In the genomic region with DNA sequence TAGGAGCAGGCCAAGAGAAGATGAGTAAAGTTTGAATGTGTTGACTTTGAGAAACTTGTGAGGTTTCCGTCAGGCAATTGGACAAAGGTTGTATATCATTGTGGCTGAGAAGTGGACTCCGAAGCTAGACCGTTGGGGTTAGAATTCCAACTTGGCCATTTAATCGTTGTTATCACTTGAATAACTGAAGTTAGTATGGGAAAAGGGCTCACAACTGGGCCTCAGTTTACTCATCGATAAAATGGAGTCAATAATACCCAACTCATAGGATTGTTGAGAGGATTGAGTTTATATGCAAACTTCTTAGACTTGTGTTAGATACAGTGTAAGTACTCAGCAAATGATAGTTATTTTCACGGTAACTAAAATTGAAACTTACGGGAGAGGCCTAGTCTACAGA, we compare ENCODE assay signal across 8 cellular contexts. TPM values are rescaled to one million over a fixed set of nuclear protein-coding genes. Genes with fewer than 3 reads are reported as not detected.
DNase-seq lines count a peak whose midpoint lies in the region; ATAC-seq and TF ChIP-seq lines count a peak whose summit lies in the region.

No MANE protein-coding gene starts in this region.

- POLR2A ChIA-PET in SK-N-SH (lab: Yijun Ruan, JAX), result interaction anchor here (0.8 to 1.4 kb wide), 2 partner anchors 91 to 332 kb away, joined by 3 read pairs; a partner anchor contains a TSS

- peaks cover 32 to 33% of the 10 kb centered on the region in 2 donors for H3K36me3 Mint-ChIP-seq in activated naive CD4-positive, alpha-beta T cell treated with anti-CD3 and anti-CD28 coated beads, Interleukin-2, amount 50 U/mL, for 72 hours

- intact Hi-C loops in stomach (cut with DNase I; ENCODE audit: low total_unique reads), result no loop called here

- peak overlapping the region; percentile 78 for H3K9ac ChIP-seq in SK-N-SH

- TF ChIP-seq CTCF in SK-N-SH (IDR thresholded peaks at IDR 0.05) (no peak), kidney epithelial cell (IDR thresholded peaks at IDR 0.05; ENCODE audit: insufficient read depth, low read length, poor library complexity, severe bottlenecking) (no peak), stomach (IDR thresholded peaks at IDR 0.05) (no peak)

- WGBS in SK-N-SH (ENCODE audit: low lambda C conversion rate), result 3% methylated on average over 7 of the region's 7 CpGs
- 8 to 16% (median 12%) methylated on average over 7 of the region's 7 CpGs for WGBS in stomach, 5 donors

- TF ChIP-seq POLR2A in stomach (IDR thresholded peaks at IDR 0.05), result no peak

- H3K4me3 ChIP-seq in SK-N-SH (ENCODE audit: low read depth in 2 of 2, low read length in 1 of 2) (peak overlapping the region; percentile 86 to 96), kidney epithelial cell (ENCODE audit: low read depth, low read length) (peak overlapping the region; percentile 87), stomach (peak overlapping the region; percentile 89 to 100 (median 96))

- H3K27ac ChIP-seq in SK-N-SH (ENCODE audit: low read depth in 2 of 2, low read length in 1 of 2) (no peak overlapping the region; a peak in 2 of 4 replicates), stomach (peak overlapping the region in 3 of 5 donors; percentile 78 to 86 (median 82))

- TF ChIP-seq EP300 in SK-N-SH (IDR thresholded peaks at IDR 0.05; ENCODE audit: borderline replicate concordance in 1 of 2, low read depth in 1 of 2, low read length in 1 of 2) (no peak), stomach (IDR thresholded peaks at IDR 0.05) (no peak)

- H2AFZ ChIP-seq in SK-N-SH (ENCODE audit: low read depth), result no peak overlapping the region

- H3K27ac Mint-ChIP-seq in activated naive CD4-positive, alpha-beta T cell treated with anti-CD3 and anti-CD28 coated beads, Interleukin-2, amount 50 U/mL, for 72 hours, result peak overlapping the region; percentile 91 to 98

- H3K9me2 ChIP-seq in SK-N-SH, result no peaks in the 10 kb centered on the region

- H3K4me2 ChIP-seq in SK-N-SH, result peak overlapping the region; percentile 95

- H3F3A ChIP-seq in SK-N-SH (replicated peaks; ENCODE audit: insufficient read depth), result peaks cover 11% of the 10 kb centered on the region

- no peaks in the 10 kb centered on the region for H3K9me3 ChIP-seq in SK-N-SH
- no peaks in the 10 kb centered on the region for H3K9me3 ChIP-seq in stomach

- no peak for TF ChIP-seq RAD21 in SK-N-SH (IDR thresholded peaks at IDR 0.05; ENCODE audit: low read length)

- H4K20me1 ChIP-seq in SK-N-SH (ENCODE audit: insufficient read depth), result peaks cover 13% of the 10 kb centered on the region; the same call in 1 of the 2 replicates

- DNase-seq in SK-N-SH (no peak), kidney epithelial cell (ENCODE audit: low read depth) (no peak), stomach (no peak), NCI-H1105 (lab: John Stamatoyannopoulos, UW) (no peak), NCI-H2171 (lab: John Stamatoyannopoulos, UW) (no peak)
- no peak for DNase-seq in activated naive CD4-positive, alpha-beta T cell treated with anti-CD3 and anti-CD28 coated beads, Interleukin-2, amount 50 U/mL, for 72 hours (ENCODE audit: low spot score in 2 of 2)
- no peak for DNase-seq in activated CD8-positive, alpha-beta memory T cell treated with anti-CD3 and anti-CD28 coated beads for 24 hours

- peaks cover 95% of the 10 kb centered on the region for H3K79me2 ChIP-seq in SK-N-SH (ENCODE audit: insufficient read depth)

- CTCF ChIA-PET in SK-N-SH (lab: Yijun Ruan, JAX), result interaction anchor here (0.6 to 3.2 kb wide), 5 partner anchors 10 to 249 kb away, joined by 3 to 10 read pairs (median 8); no protein-coding TSS in a partner anchor

- H3K9me3 Mint-ChIP-seq in activated naive CD4-positive, alpha-beta T cell treated with anti-CD3 and anti-CD28 coated beads, Interleukin-2, amount 50 U/mL, for 72 hours, result no peaks in the 10 kb centered on the region

- H3K36me3 ChIP-seq in SK-N-SH (replicated peaks in 1 of 2; ENCODE audit: control insufficient read depth in 1 of 2, insufficient read depth in 2 of 2, low read length in 1 of 2), result peaks cover 36 to 38% of the 10 kb centered on the region in 2 experiments
- H3K36me3 ChIP-seq in kidney epithelial cell (ENCODE audit: control insufficient read depth, insufficient read depth, low read length), result peaks cover 1% of the 10 kb centered on the region
- H3K36me3 ChIP-seq in stomach, result peaks cover 26 to 53% (median 51%) of the 10 kb centered on the region in 4 donors

- H3K27me3 ChIP-seq in SK-N-SH (ENCODE audit: insufficient read depth) (no peaks in the 10 kb centered on the region), kidney epithelial cell (ENCODE audit: control insufficient read depth, insufficient read depth, low read length) (no peaks in the 10 kb centered on the region), stomach (no peaks in the 10 kb centered on the region)

- ATAC-seq in SK-N-SH treated with all-trans-retinoic acid at 6 μM for 48 hours, result no peak
- ATAC-seq in activated naive CD4-positive, alpha-beta T cell treated with anti-CD3 and anti-CD28 coated beads, Interleukin-2, amount 50 U/mL, for 72 hours, result no peak

- H3K4me1 ChIP-seq in SK-N-SH (ENCODE audit: control insufficient read depth in 1 of 2, insufficient read depth in 2 of 2, low read depth in 1 of 2, low read length in 1 of 2), result peaks cover 17 to 19% of the 10 kb centered on the region in 2 experiments; a peak in 3 of 4 replicates
- H3K4me1 ChIP-seq in stomach, result peaks cover 28 to 62% (median 43%) of the 10 kb centered on the region in 4 donors

TF ChIP-seq in SK-N-SH, 30 proteins besides CTCF, POLR2A, EP300 and RAD21:
- TF ChIP-seq ELF1 (IDR thresholded peaks at IDR 0.05) (no peak), RXRA (IDR thresholded peaks at IDR 0.05; ENCODE audit: borderline replicate concordance, low read depth) (no peak), MXI1 (IDR thresholded peaks at IDR 0.05; ENCODE audit: low read depth, low read length) (no peak), FOXM1 (IDR thresholded peaks at IDR 0.05; ENCODE audit: low read depth) (no peak)
- TF ChIP-seq, protein P1, sequence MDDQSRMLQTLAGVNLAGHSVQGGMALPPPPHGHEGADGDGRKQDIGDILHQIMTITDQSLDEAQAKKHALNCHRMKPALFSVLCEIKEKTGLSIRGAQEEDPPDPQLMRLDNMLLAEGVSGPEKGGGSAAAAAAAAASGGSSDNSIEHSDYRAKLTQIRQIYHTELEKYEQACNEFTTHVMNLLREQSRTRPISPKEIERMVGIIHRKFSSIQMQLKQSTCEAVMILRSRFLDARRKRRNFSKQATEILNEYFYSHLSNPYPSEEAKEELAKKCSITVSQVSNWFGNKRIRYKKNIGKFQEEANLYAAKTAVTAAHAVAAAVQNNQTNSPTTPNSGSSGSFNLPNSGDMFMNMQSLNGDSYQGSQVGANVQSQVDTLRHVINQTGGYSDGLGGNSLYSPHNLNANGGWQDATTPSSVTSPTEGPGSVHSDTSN (IDR thresholded peaks at IDR 0.05), result no peak

TF ChIP-seq in SK-N-SH treated with all-trans-retinoic acid at 6 μM for 48 hours, 23 proteins besides CTCF, POLR2A, EP300 and RAD21 (continues in another document):
- no peak for TF ChIP-seq ZFP3 (CRISPR knock-in tag; IDR thresholded peaks at IDR 0.05)
- no peak for TF ChIP-seq TCF4 (CRISPR knock-in tag; IDR thresholded peaks at IDR 0.05; ENCODE audit: borderline replicate concordance)
- TF ChIP-seq, protein P2, sequence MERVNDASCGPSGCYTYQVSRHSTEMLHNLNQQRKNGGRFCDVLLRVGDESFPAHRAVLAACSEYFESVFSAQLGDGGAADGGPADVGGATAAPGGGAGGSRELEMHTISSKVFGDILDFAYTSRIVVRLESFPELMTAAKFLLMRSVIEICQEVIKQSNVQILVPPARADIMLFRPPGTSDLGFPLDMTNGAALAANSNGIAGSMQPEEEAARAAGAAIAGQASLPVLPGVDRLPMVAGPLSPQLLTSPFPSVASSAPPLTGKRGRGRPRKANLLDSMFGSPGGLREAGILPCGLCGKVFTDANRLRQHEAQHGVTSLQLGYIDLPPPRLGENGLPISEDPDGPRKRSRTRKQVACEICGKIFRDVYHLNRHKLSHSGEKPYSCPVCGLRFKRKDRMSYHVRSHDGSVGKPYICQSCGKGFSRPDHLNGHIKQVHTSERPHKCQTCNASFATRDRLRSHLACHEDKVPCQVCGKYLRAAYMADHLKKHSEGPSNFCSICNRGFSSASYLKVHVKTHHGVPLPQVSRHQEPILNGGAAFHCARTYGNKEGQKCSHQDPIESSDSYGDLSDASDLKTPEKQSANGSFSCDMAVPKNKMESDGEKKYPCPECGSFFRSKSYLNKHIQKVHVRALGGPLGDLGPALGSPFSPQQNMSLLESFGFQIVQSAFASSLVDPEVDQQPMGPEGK (CRISPR knock-in tag; IDR thresholded peaks at IDR 0.05; ENCODE audit: borderline replicate concordance), result no peak

RNA-seq across cellular contexts. Expression of a gene that starts 0.8 kb away (rescaled TPM):
- polyA plus RNA-seq in SK-N-SH (2012; rRNA removed) (306 and 347 TPM in 2 replicates), stomach (100 to 1,000 TPM; 391 to 419 (median 417) TPM)
- polyA plus RNA-seq in SK-N-SH (2012; cell fraction: cytosol; rRNA removed), result 488 and 609 TPM in 2 replicates
- polyA plus RNA-seq in SK-N-SH (2012; cell fraction: nucleus; rRNA removed), result 83.3 and 95.1 TPM in 2 replicates
- 100 to 1,000 TPM in 1 of 2 donors, 10 to 100 TPM in 1; 45.9 to 123 TPM for total RNA-seq in activated naive CD4-positive, alpha-beta T cell treated with anti-CD3 and anti-CD28 coated beads, Interleukin-2, amount 50 U/mL, for 72 hours
- total RNA-seq in kidney epithelial cell (186 and 260 TPM in 2 replicates), stomach (100 to 1,000 TPM in 4 of 5 donors, 10 to 100 TPM in 1; 36.8 to 450 (median 217) TPM)

RNA-seq across cellular contexts. Expression of a gene that starts 0.9 kb away (rescaled TPM):
- polyA plus RNA-seq in SK-N-SH (2012; rRNA removed), result 10.7 and 12.7 TPM in 2 replicates
- 11.6 and 12.2 TPM in 2 replicates for polyA plus RNA-seq in SK-N-SH (2012; cell fraction: cytosol; rRNA removed)
- 7.4 and 12.0 TPM in 2 replicates for polyA plus RNA-seq in SK-N-SH (2012; cell fraction: nucleus; rRNA removed)
- 10 to 100 TPM; 16.6 to 17.2 TPM for total RNA-seq in activated naive CD4-positive, alpha-beta T cell treated with anti-CD3 and anti-CD28 coated beads, Interleukin-2, amount 50 U/mL, for 72 hours
- 12.0 and 12.9 TPM in 2 replicates for total RNA-seq in kidney epithelial cell
- total RNA-seq in stomach, result 10 to 100 TPM in 3 of 5 donors, 1 to 10 TPM in 1, not detected in 1; 7.0 to 21.6 (median 12.9) TPM
- polyA plus RNA-seq in stomach, result 10 to 100 TPM in 1 of 3 donors, 1 to 10 TPM in 2; 5.7 to 10.2 (median 6.0) TPM

RNA-seq across cellular contexts. Expression of a gene that starts 52.2 kb away (rescaled TPM):
- polyA plus RNA-seq in SK-N-SH (2012; rRNA removed), result 29.8 and 30.2 TPM in 2 replicates
- polyA plus RNA-seq in SK-N-SH (2012; cell fraction: cytosol; rRNA removed), result 34.2 and 44.0 TPM in 2 replicates
- polyA plus RNA-seq in SK-N-SH (2012; cell fraction: nucleus; rRNA removed), result 33.4 and 43.8 TPM in 2 replicates
- total RNA-seq in activated naive CD4-positive, alpha-beta T cell treated with anti-CD3 and anti-CD28 coated beads, Interleukin-2, amount 50 U/mL, for 72 hours, result 100 to 1,000 TPM; 105 to 142 TPM
- 60.2 and 66.4 TPM in 2 replicates for total RNA-seq in kidney epithelial cell
- 100 to 1,000 TPM in 1 of 5 donors, 10 to 100 TPM in 3, 1 to 10 TPM in 1; 8.2 to 152 (median 49.8) TPM for total RNA-seq in stomach
- 10 to 100 TPM; 33.2 to 62.6 (median 33.3) TPM for polyA plus RNA-seq in stomach

Comparison
In these comparisons a context has a peak if more than half of its experiments do, and no peak if none do; other contexts are left out.
1. H3K27ac ChIP-seq: peak in stomach (3 of 5); none in SK-N-SH (0 of 2).
2. Peak in every context shown above with its lines, with median percentiles within 50 percentile points of each other: H3K4me3 ChIP-seq.